Comparison of ENCODE assay signal across 19 cellular contexts in genomic region chr2:8254791-8255447, GRCh38.
"Had no signal": no experiment of that assay in that cellular context is flagged by ENCODE, and none has a peak within 500 bp of the region (broad histone marks: within the 10 kb centered on the region; RNA-seq: fewer than 3 reads in every experiment).

No MANE protein-coding gene starts in this region.

- H3K4me3 ChIP-seq: cardiac muscle cell, hepatocyte, tibial artery had no signal

- H3K9me3 ChIP-seq: tibial artery had no signal

- H3K4me2 ChIP-seq: hepatocyte had no signal

- H3K27me3 Mint-ChIP-seq: activated naive CD8-positive, alpha-beta T cell had no signal

- DNase-seq: activated CD4-positive, alpha-beta T cell treated with anti-CD3 and anti-CD28 coated beads for 1 hour; activated CD8-positive, alpha-beta memory T cell treated with anti-CD3 and anti-CD28 coated beads for 24 hours; activated gamma-delta T cell treated with Interleukin-2 at 50 U/mL for 16 hours; amygdala; dermis blood vessel endothelial cell; effector memory CD4-positive, alpha-beta T cell; foreskin keratinocyte; naive thymus-derived CD4-positive, alpha-beta T cell; occipital lobe; posterior cingulate gyrus; stimulated activated naive CD4-positive, alpha-beta T cell; SW 1271; tibial artery had no signal

- H3K4me3 Mint-ChIP-seq: activated naive CD8-positive, alpha-beta T cell; memory B cell; naive thymus-derived CD4-positive, alpha-beta T cell had no signal

- H3K4me1 Mint-ChIP-seq: memory B cell had no signal

- H3K4me1 ChIP-seq: foreskin keratinocyte had no signal

- H3K79me2 ChIP-seq: hepatocyte had no signal

- H3K27ac ChIP-seq: cardiac muscle cell, epithelial cell of prostate, foreskin keratinocyte, hepatocyte, tibial artery, VCaP had no signal

- H3K27me3 ChIP-seq: cardiac muscle cell, foreskin keratinocyte, hepatocyte, tibial artery had no signal

- ATAC-seq: foreskin keratinocyte; naive thymus-derived CD4-positive, alpha-beta T cell had no signal

- H3K36me3 ChIP-seq: cardiac muscle cell, tibial artery had no signal

- H3K27ac Mint-ChIP-seq: activated naive CD8-positive, alpha-beta T cell; memory B cell; naive thymus-derived CD4-positive, alpha-beta T cell had no signal

- H2AFZ ChIP-seq: hepatocyte had no signal

- H3K36me3 Mint-ChIP-seq: activated naive CD8-positive, alpha-beta T cell; memory B cell had no signal
